ENCODE assay signal across 24 cellular contexts in the genomic region with DNA sequence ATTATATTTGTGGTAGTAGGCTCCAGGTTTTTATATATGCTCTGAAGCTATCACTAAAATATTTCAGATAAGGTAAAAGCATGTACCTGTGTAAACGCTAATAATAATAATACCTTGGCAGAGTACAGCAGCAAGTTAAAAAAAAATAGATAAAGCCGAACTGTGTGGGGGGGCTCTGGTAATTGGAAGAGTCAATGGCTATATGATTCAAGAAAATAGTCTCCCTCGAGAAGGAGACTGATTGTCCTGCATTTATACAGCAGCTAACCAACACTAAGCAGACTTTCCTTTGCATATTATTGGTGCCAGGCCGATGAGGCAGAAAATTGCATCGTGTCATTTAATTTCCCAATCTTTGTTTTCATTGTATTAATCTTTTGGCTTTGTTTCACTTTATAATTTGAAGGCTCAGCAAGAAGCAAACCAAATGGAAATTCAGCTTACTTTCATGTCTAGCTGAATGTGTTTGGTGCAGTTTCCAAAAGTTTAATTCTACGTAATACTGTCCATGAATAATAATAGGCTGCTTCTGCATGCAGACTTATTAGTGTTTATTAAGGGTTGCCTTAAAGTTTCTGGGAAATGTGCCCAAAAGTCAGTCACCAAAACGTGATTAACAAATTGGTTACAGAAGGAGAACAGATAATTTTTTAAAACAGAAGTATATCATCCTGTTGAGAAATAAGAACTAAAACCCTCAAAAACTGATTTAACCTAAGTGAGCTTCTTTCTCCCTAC.
DNase-seq lines count a peak whose midpoint lies in the region; ATAC-seq and TF ChIP-seq lines count a peak whose summit lies in the region.
"Had no signal": no experiment of that assay in that cellular context is flagged by ENCODE, and none has a peak within 500 bp of the region (broad histone marks: within the 10 kb centered on the region; RNA-seq: fewer than 3 reads in every experiment).

No MANE protein-coding gene starts in this region.

- CTCF ChIA-PET in activated CD4-positive, alpha-beta T cell treated with anti-CD3 and anti-CD28 coated beads, Interleukin-2, amount 10 ng/mL, durations not matched to agents 7 days and 5 days (lab: Charles Lee) = no interaction called here

- no peaks in the 10 kb centered on the region for H3K36me3 Mint-ChIP-seq in nephron (ENCODE audit: low read depth)
- no peaks in the 10 kb centered on the region for H3K36me3 Mint-ChIP-seq in activated CD4-positive, alpha-beta T cell treated with anti-CD3 and anti-CD28 coated beads, Interleukin-2, amount 10 ng/mL, durations not matched to agents 7 days and 5 days (ENCODE audit: low read depth)
- H3K36me3 Mint-ChIP-seq: CD8-positive, alpha-beta memory T cell had no signal

- DNase-seq in AG10803 (ENCODE audit: low read depth) (peak; percentile 13), NCI-H446 treated with DMSO at 0.1 percent for 48 hours (lab: John Stamatoyannopoulos, UW) (peak; percentile 82), fibroblast of gingiva (ENCODE audit: low read depth) (peak; percentile 3), hippocampal formation (lab: John Stamatoyannopoulos, UW) (no peak)
- DNase-seq in activated CD4-positive, alpha-beta T cell treated with anti-CD3 and anti-CD28 coated beads, Interleukin-2, amount 10 ng/mL, durations not matched to agents 7 days and 5 days = no peak
- DNase-seq: activated CD8-positive, alpha-beta T cell treated with anti-CD3 and anti-CD28 coated beads for 36 hours; activated naive CD4-positive, alpha-beta T cell; CD8-positive, alpha-beta memory T cell; DMS79 treated with DMSO at 0.1 percent for 48 hours; effector memory CD8-positive, alpha-beta T cell; H7; head of caudate nucleus; lower lobe of right lung; MG63; NCI-H1436; NCI-H748 treated with DMSO at 0.1 percent for 48 hours; nucleus accumbens; stimulated activated CD4-positive, alpha-beta T cell treated with anti-CD3 and anti-CD28 coated beads, Interleukin-15, amount 100 ng/mL, for 24 hours; WERI-Rb-1 had no signal

- H3K4me3 Mint-ChIP-seq in nephron = peak overlapping the region in 1 of 3 experiments; percentile 30
- H3K4me3 Mint-ChIP-seq in activated CD4-positive, alpha-beta T cell treated with anti-CD3 and anti-CD28 coated beads, Interleukin-2, amount 10 ng/mL, durations not matched to agents 7 days and 5 days = no peak overlapping the region
- H3K4me3 Mint-ChIP-seq: activated CD8-positive, alpha-beta T cell treated with anti-CD3 and anti-CD28 coated beads for 36 hours; CD8-positive, alpha-beta memory T cell; effector memory CD8-positive, alpha-beta T cell had no signal

- H3K27me3 Mint-ChIP-seq in nephron (ENCODE audit: low read depth) = no peaks in the 10 kb centered on the region
- H3K27me3 Mint-ChIP-seq in activated CD4-positive, alpha-beta T cell treated with anti-CD3 and anti-CD28 coated beads, Interleukin-2, amount 10 ng/mL, durations not matched to agents 7 days and 5 days = peaks cover under 1% of the 10 kb centered on the region

- ATAC-seq in GM21381 (IDR thresholded peaks at IDR 0.05; ENCODE audit: unreplicated experiment) (no peak), GM19023 (IDR thresholded peaks at IDR 0.05; ENCODE audit: unreplicated experiment) (no peak)
- ATAC-seq: activated CD8-positive, alpha-beta T cell treated with anti-CD3 and anti-CD28 coated beads for 36 hours; effector memory CD8-positive, alpha-beta T cell had no signal

- TF ChIP-seq CTCF in AG10803 (conservative IDR thresholded peaks at IDR 0.05; ENCODE audit: low read length) (no peak), nephron (IDR thresholded peaks at IDR 0.05; ENCODE audit: unreplicated experiment in 3 of 3) (no peak)

- H3K4me1 Mint-ChIP-seq in nephron = peaks cover 32% of the 10 kb centered on the region
- peaks cover 11% of the 10 kb centered on the region for H3K4me1 Mint-ChIP-seq in activated CD4-positive, alpha-beta T cell treated with anti-CD3 and anti-CD28 coated beads, Interleukin-2, amount 10 ng/mL, durations not matched to agents 7 days and 5 days
- H3K4me1 Mint-ChIP-seq: CD8-positive, alpha-beta memory T cell had no signal

- H3K4me3 ChIP-seq in AG10803 (ENCODE audit: low read length) = no peak overlapping the region
- H3K4me3 ChIP-seq: esophagus muscularis mucosa, lower lobe of right lung, MG63, right atrium auricular region had no signal

- peak overlapping the region in 2 of 3 experiments; percentile 42 to 79 for H3K27ac Mint-ChIP-seq in nephron
- H3K27ac Mint-ChIP-seq in activated CD4-positive, alpha-beta T cell treated with anti-CD3 and anti-CD28 coated beads, Interleukin-2, amount 10 ng/mL, durations not matched to agents 7 days and 5 days = no peak overlapping the region
- H3K27ac Mint-ChIP-seq: activated CD8-positive, alpha-beta T cell treated with anti-CD3 and anti-CD28 coated beads for 36 hours; CD8-positive, alpha-beta memory T cell; effector memory CD8-positive, alpha-beta T cell had no signal

- H3K9me3 Mint-ChIP-seq in nephron = no peaks in the 10 kb centered on the region
- H3K9me3 Mint-ChIP-seq in activated CD4-positive, alpha-beta T cell treated with anti-CD3 and anti-CD28 coated beads, Interleukin-2, amount 10 ng/mL, durations not matched to agents 7 days and 5 days = no peaks in the 10 kb centered on the region
- H3K9me3 Mint-ChIP-seq: activated CD8-positive, alpha-beta T cell treated with anti-CD3 and anti-CD28 coated beads for 36 hours; CD8-positive, alpha-beta memory T cell had no signal

- POLR2A ChIA-PET in activated CD4-positive, alpha-beta T cell treated with anti-CD3 and anti-CD28 coated beads, Interleukin-2, amount 10 ng/mL, durations not matched to agents 7 days and 5 days (lab: Charles Lee) = interaction anchor here (0.6 kb wide), 1 partner anchor 96 kb away, joined by 3 read pairs; no protein-coding TSS in a partner anchor

Comparison
In these comparisons a context has a peak if more than half of its experiments do, and no peak if none do; other contexts are left out.
1. DNase-seq: peak in AG10803 (single experiment), NCI-H446 treated with DMSO at 0.1 percent for 48 hours (single experiment) and fibroblast of gingiva (single experiment); none in activated CD4-positive, alpha-beta T cell treated with anti-CD3 and anti-CD28 coated beads, Interleukin-2, amount 10 ng/mL, durations not matched to agents 7 days and 5 days (single experiment) and hippocampal formation (0 of 2).